18 cellular contexts compared by ENCODE assay signal in the genomic region with DNA sequence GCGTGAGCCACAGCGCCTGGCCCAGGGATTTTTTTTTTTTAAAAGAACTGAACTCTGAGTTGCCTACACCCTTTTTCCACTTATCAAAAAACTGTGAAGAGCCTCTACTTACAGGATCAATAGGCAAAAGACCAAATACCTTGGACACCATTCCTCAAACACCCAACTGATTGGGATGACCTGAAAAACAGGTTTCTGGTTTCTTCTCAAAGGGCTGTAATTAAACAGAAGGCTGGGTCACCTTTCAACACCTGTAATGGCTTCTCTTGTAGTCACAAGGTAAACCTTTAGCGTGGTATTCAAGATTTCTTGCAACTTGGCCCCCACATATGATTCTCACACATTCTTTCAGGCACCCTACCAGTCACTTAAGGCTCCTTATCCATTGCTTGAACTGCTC. TPM values are rescaled to one million over a fixed set of nuclear protein-coding genes. Genes with fewer than 3 reads are reported as not detected.
DNase-seq lines count a peak whose midpoint lies in the region; ATAC-seq and TF ChIP-seq lines count a peak whose summit lies in the region.
"Had no signal": no experiment of that assay in that cellular context is flagged by ENCODE, and none has a peak within 500 bp of the region (broad histone marks: within the 10 kb centered on the region; RNA-seq: fewer than 3 reads in every experiment).

No MANE protein-coding gene starts in this region.

- no peaks in the 10 kb centered on the region for H3K36me3 ChIP-seq in trophoblast cell (ENCODE audit: control insufficient read depth in 1 of 2, insufficient read depth in 2 of 2, low read length in 2 of 2)
- H3K36me3 ChIP-seq in OCI-LY7 (ENCODE audit: insufficient read depth, low read length), result no peaks in the 10 kb centered on the region
- no peaks in the 10 kb centered on the region for H3K36me3 ChIP-seq in transverse colon

- no peak overlapping the region for H2AFZ ChIP-seq in trophoblast cell (ENCODE audit: insufficient read depth, low read length, poor library complexity)
- no peak overlapping the region for H2AFZ ChIP-seq in OCI-LY7 (ENCODE audit: low read length)

- POLR2A ChIA-PET in WTC11 (lab: Charles Lee) (no interaction called here), OCI-LY7 (lab: Charles Lee) (interaction anchor here (0.7 kb wide), 1 partner anchor 10 kb away, joined by 3 read pairs; no protein-coding TSS in a partner anchor)

- no peak overlapping the region for H4K8ac ChIP-seq in trophoblast cell (ENCODE audit: low read depth, low read length)

- peak; percentile 20 for DNase-seq in DMS79 (lab: John Stamatoyannopoulos, UW)
- no peak for DNase-seq in DMS79 treated with DMSO at 0.1 percent for 48 hours (lab: John Stamatoyannopoulos, UW)
- peak; percentile 72 for DNase-seq in HT-29 (ENCODE audit: low spot score)
- no peak for DNase-seq in WTC11 (ENCODE audit: low spot score)
- DNase-seq in trophoblast cell, result peak; percentile 72 to 95
- no peak for DNase-seq in OCI-LY7 (ENCODE audit: low spot score)
- no peak for DNase-seq in transverse colon
- DNase-seq: 8988T; C1 segment of cervical spinal cord; CD8-positive, alpha-beta memory T cell; DND-41; H9; NCI-H1105 treated with DMSO at 0.1 percent for 48 hours; NCI-H1694 treated with DMSO at 0.1 percent for 48 hours; NCI-H2107; NCI-H2227 treated with DMSO at 0.1 percent for 48 hours had no signal

- no TSS peak for BruUV-seq in OCI-LY7 (replicated peaks; lab: Mats Ljungman, UMichigan)

- no peak overlapping the region for H2AK5ac ChIP-seq in trophoblast cell (ENCODE audit: low read length)

- WGBS in trophoblast cell (ENCODE audit: extremely low coverage, insufficient coverage, insufficient read length), result no CpG with 5 or more reads among the region's 3 CpGs
- WGBS in transverse colon (ENCODE audit: low coverage in 1 of 2), 2 donors, result 86 to 96% methylated on average over 3 of the region's 3 CpGs

- no peak for TF ChIP-seq POLR2A in transverse colon (IDR thresholded peaks at IDR 0.05)

- H4K20me1 ChIP-seq in OCI-LY7 (ENCODE audit: insufficient read depth, low read length), result no peaks in the 10 kb centered on the region

- H3K9ac ChIP-seq in trophoblast cell (ENCODE audit: low read length), result no peak overlapping the region

- H3K14ac ChIP-seq in trophoblast cell (ENCODE audit: low read length), result no peak overlapping the region

- no peak overlapping the region for H3K4me3 ChIP-seq in trophoblast cell (ENCODE audit: low read depth, low read length)
- no peak overlapping the region for H3K4me3 ChIP-seq in OCI-LY7 (ENCODE audit: low read depth, low read length, poor library complexity, severe bottlenecking)
- no peak overlapping the region for H3K4me3 ChIP-seq in transverse colon

- intact Hi-C loops in OCI-LY7 (cut with micrococcal nuclease; ENCODE audit: unreplicated experiment), result no loop called here
- intact Hi-C loops in transverse colon (cut with DNase I; ENCODE audit: low total_unique reads), result no loop called here

- no peak overlapping the region for H2BK12ac ChIP-seq in trophoblast cell (ENCODE audit: low read length)

- H3K27ac ChIP-seq in trophoblast cell (ENCODE audit: low read depth, low read length), result peak overlapping the region; percentile 48
- no peak overlapping the region for H3K27ac ChIP-seq in OCI-LY7 (ENCODE audit: low read depth, low read length, poor library complexity, severe bottlenecking)
- no peak overlapping the region for H3K27ac ChIP-seq in transverse colon

- H3K18ac ChIP-seq in trophoblast cell (ENCODE audit: low read length), result no peak overlapping the region

- H2BK5ac ChIP-seq in trophoblast cell (ENCODE audit: low read depth, low read length, poor library complexity), result no peak overlapping the region

- no peaks in the 10 kb centered on the region for H3K36me3 Mint-ChIP-seq in WTC11

- no peaks in the 10 kb centered on the region for H3K27me3 ChIP-seq in trophoblast cell (ENCODE audit: insufficient read depth, low read length)
- no peaks in the 10 kb centered on the region for H3K27me3 ChIP-seq in transverse colon

- no peaks in the 10 kb centered on the region for H3K9me3 Mint-ChIP-seq in WTC11
- H3K9me3 Mint-ChIP-seq: CD8-positive, alpha-beta memory T cell; H9 had no signal

- H3K9me3 ChIP-seq in trophoblast cell (ENCODE audit: insufficient read depth, low read depth, low read length) (no peaks in the 10 kb centered on the region), OCI-LY7 (ENCODE audit: low read length) (no peaks in the 10 kb centered on the region), transverse colon (no peaks in the 10 kb centered on the region)

- peaks cover 4 to 6% of the 10 kb centered on the region in 2 experiments for H3K4me1 ChIP-seq in trophoblast cell (ENCODE audit: control insufficient read depth in 1 of 2, insufficient read depth in 2 of 2, low read length in 2 of 2)
- H3K4me1 ChIP-seq in OCI-LY7 (ENCODE audit: insufficient read depth, low read length, poor library complexity, severe bottlenecking), result no peaks in the 10 kb centered on the region
- H3K4me1 ChIP-seq in transverse colon, result no peaks in the 10 kb centered on the region

- no peaks in the 10 kb centered on the region for H3K9me2 ChIP-seq in OCI-LY7 (ENCODE audit: insufficient read depth, low read length)

- H3K27ac Mint-ChIP-seq in WTC11, result 0 out of 2 replicates have a peak overlapping the region, but pooled peaks have one; percentile 39
- H3K27ac Mint-ChIP-seq: H9 had no signal

- H3K23ac ChIP-seq in trophoblast cell (ENCODE audit: low read length), result no peak overlapping the region

- CTCF ChIA-PET in WTC11 (lab: Charles Lee), result no interaction called here
- CTCF ChIA-PET in OCI-LY7 (lab: Charles Lee; ENCODE audit: unreplicated experiment), result no interaction called here

- in situ Hi-C loops in transverse colon (cut with MboI; ENCODE audit: low pct_ligation_motif_present in 1 of 4, low pct_unique_long_range_greater_than_20kb in 1 of 4, low sequenced_read_pairs in 3 of 4), result loop anchor here in 2 of 4 donors (25.0 kb wide), 2 partner anchors 158 to 292 kb away; no protein-coding TSS in a partner anchor

- ATAC-seq in WTC11, result no peak
- no peak for ATAC-seq in HG02588 (IDR thresholded peaks at IDR 0.05; ENCODE audit: unreplicated experiment)
- ATAC-seq: Right ventricle myocardium inferior had no signal

- TF ChIP-seq CTCF in WTC11 (IDR thresholded peaks at IDR 0.05), result no peak
- no peak for TF ChIP-seq CTCF in OCI-LY7 (conservative IDR thresholded peaks at IDR 0.05; ENCODE audit: low read length)
- no peak for TF ChIP-seq CTCF in transverse colon (IDR thresholded peaks at IDR 0.05)

- no peak overlapping the region for H4K12ac ChIP-seq in trophoblast cell (ENCODE audit: low read depth, low read length)

- TF ChIP-seq EP300 in transverse colon (IDR thresholded peaks at IDR 0.05; ENCODE audit: low read depth), result no peak

- no peak overlapping the region for H3K4ac ChIP-seq in trophoblast cell (ENCODE audit: low read depth, low read length)

- H3K79me2 ChIP-seq in trophoblast cell (ENCODE audit: control insufficient read depth, insufficient read depth, low read length, poor library complexity), result no peaks in the 10 kb centered on the region
- H3K79me2 ChIP-seq in OCI-LY7 (ENCODE audit: insufficient read depth, low read depth, low read length), result no peaks in the 10 kb centered on the region

- no peak overlapping the region for H4K91ac ChIP-seq in trophoblast cell (ENCODE audit: low read depth, low read length)

- no peak overlapping the region for H3K4me3 Mint-ChIP-seq in WTC11
- H3K4me3 Mint-ChIP-seq: CD8-positive, alpha-beta memory T cell; H9 had no signal

- H3K27me3 Mint-ChIP-seq in WTC11 (ENCODE audit: low read depth), result no peaks in the 10 kb centered on the region

- H2BK120ac ChIP-seq in trophoblast cell (ENCODE audit: insufficient read depth, low read length, poor library complexity), result no peak overlapping the region

- H3K4me2 ChIP-seq in trophoblast cell (ENCODE audit: low read length) (no peak overlapping the region), OCI-LY7 (ENCODE audit: low read length) (no peak overlapping the region)

- H3K79me1 ChIP-seq in trophoblast cell (ENCODE audit: low read length), result peaks cover 3% of the 10 kb centered on the region

- peaks cover 35% of the 10 kb centered on the region for H3K4me1 Mint-ChIP-seq in WTC11
- H3K4me1 Mint-ChIP-seq: CD8-positive, alpha-beta memory T cell had no signal

TF ChIP-seq in WTC11, 78 proteins besides CTCF, POLR2A, EP300 and RAD21 (continues in another document):
- TF ChIP-seq, protein P1, sequence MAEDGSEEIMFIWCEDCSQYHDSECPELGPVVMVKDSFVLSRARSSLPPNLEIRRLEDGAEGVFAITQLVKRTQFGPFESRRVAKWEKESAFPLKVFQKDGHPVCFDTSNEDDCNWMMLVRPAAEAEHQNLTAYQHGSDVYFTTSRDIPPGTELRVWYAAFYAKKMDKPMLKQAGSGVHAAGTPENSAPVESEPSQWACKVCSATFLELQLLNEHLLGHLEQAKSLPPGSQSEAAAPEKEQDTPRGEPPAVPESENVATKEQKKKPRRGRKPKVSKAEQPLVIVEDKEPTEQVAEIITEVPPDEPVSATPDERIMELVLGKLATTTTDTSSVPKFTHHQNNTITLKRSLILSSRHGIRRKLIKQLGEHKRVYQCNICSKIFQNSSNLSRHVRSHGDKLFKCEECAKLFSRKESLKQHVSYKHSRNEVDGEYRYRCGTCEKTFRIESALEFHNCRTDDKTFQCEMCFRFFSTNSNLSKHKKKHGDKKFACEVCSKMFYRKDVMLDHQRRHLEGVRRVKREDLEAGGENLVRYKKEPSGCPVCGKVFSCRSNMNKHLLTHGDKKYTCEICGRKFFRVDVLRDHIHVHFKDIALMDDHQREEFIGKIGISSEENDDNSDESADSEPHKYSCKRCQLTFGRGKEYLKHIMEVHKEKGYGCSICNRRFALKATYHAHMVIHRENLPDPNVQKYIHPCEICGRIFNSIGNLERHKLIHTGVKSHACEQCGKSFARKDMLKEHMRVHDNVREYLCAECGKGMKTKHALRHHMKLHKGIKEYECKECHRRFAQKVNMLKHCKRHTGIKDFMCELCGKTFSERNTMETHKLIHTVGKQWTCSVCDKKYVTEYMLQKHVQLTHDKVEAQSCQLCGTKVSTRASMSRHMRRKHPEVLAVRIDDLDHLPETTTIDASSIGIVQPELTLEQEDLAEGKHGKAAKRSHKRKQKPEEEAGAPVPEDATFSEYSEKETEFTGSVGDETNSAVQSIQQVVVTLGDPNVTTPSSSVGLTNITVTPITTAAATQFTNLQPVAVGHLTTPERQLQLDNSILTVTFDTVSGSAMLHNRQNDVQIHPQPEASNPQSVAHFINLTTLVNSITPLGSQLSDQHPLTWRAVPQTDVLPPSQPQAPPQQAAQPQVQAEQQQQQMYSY (CRISPR knock-in tag; IDR thresholded peaks at IDR 0.05), result no peak
- no peak for TF ChIP-seq ZNF121 (CRISPR knock-in tag; IDR thresholded peaks at IDR 0.05)
- no peak for TF ChIP-seq ZNF416 (CRISPR knock-in tag; IDR thresholded peaks at IDR 0.05)
- TF ChIP-seq ZNF671 (CRISPR knock-in tag; IDR thresholded peaks at IDR 0.05), result no peak
- no peak for TF ChIP-seq ZNF232 (CRISPR knock-in tag; IDR thresholded peaks at IDR 0.05)
- no peak for TF ChIP-seq ATF1 (CRISPR knock-in tag; IDR thresholded peaks at IDR 0.05)
- TF ChIP-seq NR1H2 (CRISPR knock-in tag; IDR thresholded peaks at IDR 0.05), result no peak

RNA-seq across cellular contexts. Expression of a gene that starts 38.4 kb away (rescaled TPM):
- total RNA-seq in HT-29 (2014; rRNA removed; shearing (Covaris generic)), result 23.8 and 30.5 TPM in 2 replicates
- total RNA-seq in WTC11 (2021), result 56.7 to 63.9 TPM (median 57.4 TPM) in 3 replicates
- polyA plus RNA-seq in trophoblast cell (2013), result 282 and 293 TPM in 2 replicates
- 6.0 and 6.8 TPM in 2 replicates for total RNA-seq in OCI-LY7 (2014; rRNA removed; shearing (Covaris generic))
- 4.7 and 5.3 TPM in 2 replicates for total RNA-seq in OCI-LY7 (2022)
- total RNA-seq in transverse colon, result 10 to 100 TPM; 26.4 to 71.8 (median 35.8) TPM

Comparison
In these comparisons a context has a peak if more than half of its experiments do, and no peak if none do; other contexts are left out.
1. DNase-seq: peak in DMS79 (single experiment), HT-29 (single experiment) and trophoblast cell (2 of 2); none in DMS79 treated with DMSO at 0.1 percent for 48 hours (single experiment), WTC11 (single experiment), OCI-LY7 (single experiment) and transverse colon (single experiment).